In genomic region chr19:38506723-38507550, GRCh38 we compare ENCODE assay signal across 9 cellular contexts.
DNase-seq lines count a peak whose midpoint lies in the region; ATAC-seq and TF ChIP-seq lines count a peak whose summit lies in the region.
"Had no signal": no experiment of that assay in that cellular context is flagged by ENCODE, and none has a peak within 500 bp of the region (broad histone marks: within the 10 kb centered on the region; RNA-seq: fewer than 3 reads in every experiment).

No MANE protein-coding gene starts in this region.

- H3K36me3 ChIP-seq in CD4-positive, CD25-positive, alpha-beta regulatory T cell (ENCODE audit: control insufficient read depth, insufficient read depth, low read length): no peaks in the 10 kb centered on the region
- no peaks in the 10 kb centered on the region for H3K36me3 ChIP-seq in stomach

- peak; percentile 80 to 94 (median 93) for DNase-seq in CD4-positive, CD25-positive, alpha-beta regulatory T cell
- peak; percentile 79 for DNase-seq in NCI-H2171 treated with DMSO at 0.1 percent for 48 hours (lab: John Stamatoyannopoulos, UW)
- DNase-seq in effector memory CD8-positive, alpha-beta T cell: peak; percentile 74 to 80 (median 75)
- peak; percentile 96 for DNase-seq in mucosa of gallbladder (ENCODE audit: low spot score)
- peak; percentile 93 for DNase-seq in stomach

- no peak overlapping the region for H3K4me3 ChIP-seq in CD4-positive, CD25-positive, alpha-beta regulatory T cell (ENCODE audit: low read depth, low read length)
- H3K4me3 ChIP-seq in stomach: peak overlapping the region in 1 of 4 donors; percentile 20

- H3K4me3 Mint-ChIP-seq in CD4-positive, CD25-positive, alpha-beta regulatory T cell: peak overlapping the region in 1 of 4 donors; percentile 52
- peak overlapping the region; percentile 25 to 42 for H3K4me3 Mint-ChIP-seq in effector memory CD8-positive, alpha-beta T cell
- H3K4me3 Mint-ChIP-seq: nephron had no signal

- intact Hi-C loops in stomach (cut with DNase I; ENCODE audit: low total_unique reads): no loop called here

- WGBS in stomach, 5 donors: 18 to 49% (median 33%) methylated on average over 34 to 35 of the region's 35 CpGs

- peaks cover 8% of the 10 kb centered on the region for H3K4me1 ChIP-seq in CD4-positive, CD25-positive, alpha-beta regulatory T cell (ENCODE audit: control insufficient read depth, insufficient read depth, low read length, poor library complexity, severe bottlenecking)
- no peaks in the 10 kb centered on the region for H3K4me1 ChIP-seq in stomach

- peaks cover 0 to 8% (median 1%) of the 10 kb centered on the region in 4 donors for H3K4me1 Mint-ChIP-seq in CD4-positive, CD25-positive, alpha-beta regulatory T cell
- H3K4me1 Mint-ChIP-seq in effector memory CD8-positive, alpha-beta T cell (ENCODE audit: low read depth in 2 of 2): peaks cover 6 to 8% of the 10 kb centered on the region in 2 donors
- H3K4me1 Mint-ChIP-seq: nephron had no signal

- H3K27ac ChIP-seq in CD4-positive, CD25-positive, alpha-beta regulatory T cell (ENCODE audit: insufficient read depth, low read length, poor library complexity, severe bottlenecking): no peak overlapping the region
- H3K27ac ChIP-seq in stomach: no peak overlapping the region

- no peak for TF ChIP-seq POLR2A in stomach (IDR thresholded peaks at IDR 0.05)

- TF ChIP-seq CTCF in stomach (IDR thresholded peaks at IDR 0.05): no peak

- peak overlapping the region in 2 of 3 donors; percentile 71 to 86 for H3K27ac Mint-ChIP-seq in CD4-positive, CD25-positive, alpha-beta regulatory T cell
- H3K27ac Mint-ChIP-seq in effector memory CD8-positive, alpha-beta T cell: no peak overlapping the region
- H3K27ac Mint-ChIP-seq: nephron had no signal

- TF ChIP-seq EP300 in stomach (IDR thresholded peaks at IDR 0.05): no peak

- H3K27me3 ChIP-seq in CD4-positive, CD25-positive, alpha-beta regulatory T cell (ENCODE audit: control insufficient read depth, insufficient read depth, low read length): no peaks in the 10 kb centered on the region
- H3K27me3 ChIP-seq in stomach: peaks cover 0 to 36% (median 0%) of the 10 kb centered on the region in 3 donors

- no peaks in the 10 kb centered on the region for H3K27me3 Mint-ChIP-seq in CD4-positive, CD25-positive, alpha-beta regulatory T cell
- peaks cover 6 to 14% of the 10 kb centered on the region in 2 donors for H3K27me3 Mint-ChIP-seq in effector memory CD8-positive, alpha-beta T cell

- H3K9me3 ChIP-seq in CD4-positive, CD25-positive, alpha-beta regulatory T cell (ENCODE audit: control insufficient read depth in 2 of 2, low read length in 2 of 2): no peaks in the 10 kb centered on the region
- no peaks in the 10 kb centered on the region for H3K9me3 ChIP-seq in stomach

- H3K36me3 Mint-ChIP-seq in CD4-positive, CD25-positive, alpha-beta regulatory T cell: no peaks in the 10 kb centered on the region
- H3K36me3 Mint-ChIP-seq in effector memory CD8-positive, alpha-beta T cell (ENCODE audit: insufficient read depth): peaks cover 2% of the 10 kb centered on the region

- ATAC-seq in CD4-positive, CD25-positive, alpha-beta regulatory T cell (ENCODE audit: low read depth in 2 of 2): peak; percentile 84 to 87
- ATAC-seq in GM21737 (IDR thresholded peaks at IDR 0.05; ENCODE audit: unreplicated experiment): peak; percentile 61
- peak; percentile 80 to 89 for ATAC-seq in activated CD4-positive, CD25-positive, alpha-beta regulatory T cell treated with anti-CD3 and anti-CD28 coated beads, Interleukin-2, amount 50 U/mL, for 24 hours
- peak; percentile 85 for ATAC-seq in effector memory CD8-positive, alpha-beta T cell (replicated peaks)
- no peak for ATAC-seq in HG03442 (IDR thresholded peaks at IDR 0.05; ENCODE audit: unreplicated experiment)

- peaks cover 0 to under 1% (median 0%) of the 10 kb centered on the region in 7 donors for H3K9me3 Mint-ChIP-seq in CD4-positive, CD25-positive, alpha-beta regulatory T cell
- H3K9me3 Mint-ChIP-seq in effector memory CD8-positive, alpha-beta T cell: no peaks in the 10 kb centered on the region
- H3K9me3 Mint-ChIP-seq: nephron had no signal

Comparison
In these comparisons a context has a peak if more than half of its experiments do, and no peak if none do; other contexts are left out.
1. H3K27ac Mint-ChIP-seq: peak in CD4-positive, CD25-positive, alpha-beta regulatory T cell (2 of 3); none in effector memory CD8-positive, alpha-beta T cell (0 of 2).
2. Peak in every context shown above with its lines, with median percentiles within 50 percentile points of each other: DNase-seq.